In genomic region chr2:219820767-219821166, GRCh38 we compare ENCODE assay signal across 19 cellular contexts.
DNase-seq lines count a peak whose midpoint lies in the region; ATAC-seq and TF ChIP-seq lines count a peak whose summit lies in the region.
"Had no signal": no experiment of that assay in that cellular context is flagged by ENCODE, and none has a peak within 500 bp of the region (broad histone marks: within the 10 kb centered on the region; RNA-seq: fewer than 3 reads in every experiment).

No MANE protein-coding gene starts in this region.

- ATAC-seq in HCT116 (peak; percentile 27), HG03095 (IDR thresholded peaks at IDR 0.05; ENCODE audit: unreplicated experiment) (no peak)
- ATAC-seq: A549, GM12878 had no signal

- no peak overlapping the region for H2BK5ac ChIP-seq in mesendoderm (ENCODE audit: low read length)

- no peak overlapping the region for H3K4me3 ChIP-seq in HCT116 (replicated peaks in 1 of 2; ENCODE audit: low read depth in 1 of 2, low read length in 2 of 2)
- no peak overlapping the region for H3K4me3 ChIP-seq in mesendoderm (ENCODE audit: low read length)
- H3K4me3 ChIP-seq: A549, GM12878, GM23248 had no signal

- no peak overlapping the region for H2AK5ac ChIP-seq in mesendoderm (ENCODE audit: low read length)

- no peak for TF ChIP-seq POLR2A in HCT116 (IDR thresholded peaks at IDR 0.05; ENCODE audit: borderline replicate concordance, extremely low read depth, insufficient read depth, insufficient read length)

- TF ChIP-seq CTCF in HCT116 (IDR thresholded peaks at IDR 0.05 in 2 of 3, conservative IDR thresholded peaks at IDR 0.05 in 1 of 3; ENCODE audit: borderline replicate concordance in 1 of 3, insufficient read depth in 1 of 3, low read depth in 2 of 3, low read length in 2 of 3) = no peak

- no peak overlapping the region for H2BK15ac ChIP-seq in mesendoderm (replicated peaks; ENCODE audit: low read depth)

- no TSS peak for BruUV-seq in HCT116 (replicated peaks; lab: Mats Ljungman, UMichigan)

- H3K9ac ChIP-seq in HCT116 (ENCODE audit: low read length) (no peak overlapping the region), mesendoderm (ENCODE audit: low read length) (no peak overlapping the region)
- H3K9ac ChIP-seq: GM23248 had no signal

- H4K20me1 ChIP-seq in HCT116 (ENCODE audit: insufficient read depth) = no peaks in the 10 kb centered on the region

- no peak overlapping the region for H2BK120ac ChIP-seq in mesendoderm (ENCODE audit: low read depth, low read length)

- no peaks in the 10 kb centered on the region for H3K9me2 ChIP-seq in HCT116 (ENCODE audit: insufficient read depth)

- H3K79me2 ChIP-seq in HCT116 (ENCODE audit: insufficient read depth, low read length) = no peaks in the 10 kb centered on the region
- H3K79me2 ChIP-seq in mesendoderm (ENCODE audit: control insufficient read depth, insufficient read depth, low read length) = no peaks in the 10 kb centered on the region

- intact Hi-C loops in HCT116 (cut with micrococcal nuclease) = no loop called here

- no peak overlapping the region for H3K4me2 ChIP-seq in HCT116 (ENCODE audit: low read length)
- H3K4me2 ChIP-seq in mesendoderm (ENCODE audit: low read length) = no peak overlapping the region
- H3K4me2 ChIP-seq: A549 had no signal

- H2AFZ ChIP-seq in HCT116 (ENCODE audit: low read depth, low read length, poor library complexity, severe bottlenecking) = no peak overlapping the region
- H2AFZ ChIP-seq: GM23248 had no signal

- H3K23ac ChIP-seq in mesendoderm (ENCODE audit: low read length) = no peak overlapping the region

- POLR2A ChIA-PET in HCT116 (lab: Charles Lee) = no interaction called here

- no peak overlapping the region for H3K27ac ChIP-seq in HCT116 (ENCODE audit: low read depth, low read length)
- no peak overlapping the region for H3K27ac ChIP-seq in mesendoderm (ENCODE audit: low read depth, low read length)
- H3K27ac ChIP-seq: 22Rv1, A549, C4-2B, GM23248 had no signal

- H3K27me3 ChIP-seq in HCT116 (ENCODE audit: insufficient read depth, low read length) (no peaks in the 10 kb centered on the region), mesendoderm (ENCODE audit: insufficient read depth, low read length, poor library complexity) (no peaks in the 10 kb centered on the region)

- H3K79me1 ChIP-seq in mesendoderm (ENCODE audit: low read length) = no peaks in the 10 kb centered on the region

- RAD21 ChIA-PET in HCT116 (lab: Charles Lee; ENCODE audit: low non-redundant PET in 1 of 2, low total read pairs in 2 of 2, uncharacterized antibody in 2 of 2, unreplicated experiment in 2 of 2) = no interaction called here

- H4K5ac ChIP-seq in mesendoderm (ENCODE audit: low read length) = no peak overlapping the region

- WGBS in mesendoderm (ENCODE audit: extremely low coverage, insufficient coverage, low lambda C conversion rate) = no CpG with 5 or more reads among the region's 4 CpGs

- H3K36me3 ChIP-seq in HCT116 (ENCODE audit: control insufficient read depth in 1 of 2, insufficient read depth in 2 of 2, low read length in 2 of 2) (peaks cover 0 to 14% of the 10 kb centered on the region in 2 experiments; a peak in 1 of 4 replicates), mesendoderm (ENCODE audit: control insufficient read depth, insufficient read depth, low read length) (no peaks in the 10 kb centered on the region)

- no peak overlapping the region for H3K18ac ChIP-seq in mesendoderm (ENCODE audit: low read length)

- no peak for TF ChIP-seq RAD21 in HCT116 (IDR thresholded peaks at IDR 0.05; ENCODE audit: low read depth)

- CTCF ChIA-PET in HCT116 (lab: Charles Lee) = no interaction called here

- H3K56ac ChIP-seq in mesendoderm (ENCODE audit: low read length) = no peak overlapping the region

- H3K9me3 ChIP-seq in HCT116 (ENCODE audit: control insufficient read depth in 1 of 2, insufficient read depth in 1 of 2, low read depth in 1 of 2, low read length in 2 of 2) = no peaks in the 10 kb centered on the region
- H3K9me3 ChIP-seq: A549, Caco-2 had no signal

- no peak overlapping the region for H4K8ac ChIP-seq in mesendoderm (ENCODE audit: low read depth, low read length)

- H3K4me1 ChIP-seq in HCT116 (ENCODE audit: control insufficient read depth in 1 of 2, insufficient read depth in 2 of 2, low read length in 2 of 2) (no peaks in the 10 kb centered on the region), mesendoderm (ENCODE audit: control insufficient read depth, low read depth, low read length) (no peaks in the 10 kb centered on the region)
- H3K4me1 ChIP-seq: A549, Caco-2 had no signal

- H3K4ac ChIP-seq in mesendoderm (ENCODE audit: low read depth, low read length) = no peak overlapping the region

- DNase-seq in DMS 273 (lab: John Stamatoyannopoulos, UW; ENCODE audit: unreplicated experiment) (peak; percentile 46), DMS 273 treated with DMSO at 0.1 percent for 48 hours (lab: John Stamatoyannopoulos, UW) (no peak), HCT116 (ENCODE audit: low read depth, low spot score) (no peak), NCI-H82 treated with DMSO at 0.1 percent for 48 hours (lab: John Stamatoyannopoulos, UW; ENCODE audit: unreplicated experiment) (peak; percentile 54), mesendoderm (peak; percentile 73)
- DNase-seq in central memory CD4-positive, alpha-beta T cell = no peak
- DNase-seq: AML-193; Caco-2; CD4-positive, alpha-beta T cell; DMS79 treated with DMSO at 0.1 percent for 48 hours; GM23248; HCEC 1CT; HFFc6; IMR-90 had no signal

TF ChIP-seq in HCT116, 20 proteins besides CTCF, POLR2A, EP300 and RAD21:
- TF ChIP-seq ZBTB33 (IDR thresholded peaks at IDR 0.05; ENCODE audit: extremely low read depth, insufficient replicate concordance, low read length) (no peak), REST (IDR thresholded peaks at IDR 0.05; ENCODE audit: low read depth) (no peak), SIN3A (IDR thresholded peaks at IDR 0.05; ENCODE audit: low read depth) (no peak), POLR2AphosphoS5 (IDR thresholded peaks at IDR 0.05; ENCODE audit: low read depth, low read length) (no peak), SRF (IDR thresholded peaks at IDR 0.05; ENCODE audit: low read depth) (no peak), ZNF274 (IDR thresholded peaks at IDR 0.05; ENCODE audit: low read depth, low read length) (no peak), EGR1 (IDR thresholded peaks at IDR 0.05; ENCODE audit: low read depth) (no peak), SP1 (IDR thresholded peaks at IDR 0.05; ENCODE audit: low read depth) (no peak), FOSL1 (IDR thresholded peaks at IDR 0.05; ENCODE audit: low read depth) (no peak), JUND (IDR thresholded peaks at IDR 0.05) (no peak), EZH2 (IDR thresholded peaks at IDR 0.05) (no peak), ZFX (IDR thresholded peaks at IDR 0.05) (no peak), MAX (IDR thresholded peaks at IDR 0.05) (no peak), CEBPB (IDR thresholded peaks at IDR 0.05; ENCODE audit: low read depth) (no peak)

Comparison
In these comparisons a context has a peak if more than half of its experiments do, and no peak if none do; other contexts are left out.
1. DNase-seq: peak in DMS 273 (single experiment), NCI-H82 treated with DMSO at 0.1 percent for 48 hours (single experiment) and mesendoderm (single experiment); none in DMS 273 treated with DMSO at 0.1 percent for 48 hours (single experiment), HCT116 (single experiment) and central memory CD4-positive, alpha-beta T cell (single experiment).